ENCODE assay signal across 1 cellular context in the genomic region with DNA sequence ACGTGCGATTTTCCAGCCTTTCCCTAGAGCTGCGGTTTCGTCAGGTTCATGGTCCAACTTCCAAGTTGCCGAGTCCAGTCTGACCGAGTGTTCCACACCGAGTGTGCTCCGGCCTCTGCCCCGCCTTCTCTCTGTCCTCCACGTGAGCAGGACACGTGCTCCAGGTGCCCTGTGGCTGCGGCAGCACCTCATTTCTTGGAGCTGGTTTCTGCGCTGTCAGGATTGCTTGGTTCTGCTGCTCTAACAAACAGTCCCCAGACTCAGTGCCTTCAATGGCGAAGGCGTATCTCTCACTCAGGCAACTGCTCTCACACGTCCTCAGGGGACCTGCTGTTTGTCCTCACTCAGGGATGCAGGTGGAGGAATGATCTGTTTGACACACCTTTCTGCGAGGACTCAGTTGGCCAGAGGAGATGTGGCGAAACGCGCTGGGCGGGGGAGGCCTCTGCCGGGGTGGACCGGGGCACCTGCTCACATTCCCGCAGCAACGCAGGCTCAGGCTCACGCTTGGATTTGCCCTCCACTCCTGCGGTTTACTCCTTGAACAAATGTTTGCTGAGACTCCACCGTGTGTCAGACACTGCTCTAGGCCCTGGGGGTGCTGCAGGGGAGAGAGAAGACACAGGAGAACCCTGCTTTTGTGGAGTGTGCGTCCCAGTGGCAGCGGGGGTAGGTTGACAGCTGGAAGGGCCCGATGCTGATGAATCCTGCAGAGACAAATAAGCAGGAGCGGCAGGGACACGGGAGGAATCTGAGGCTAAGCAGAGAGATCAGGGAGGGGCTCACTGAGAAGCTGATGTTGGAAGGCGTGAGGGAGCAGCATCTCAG.
TF ChIP-seq lines count a peak whose summit lies in the region.

No MANE protein-coding gene starts in this region.

TF ChIP-seq in HepG2, 621 proteins besides CTCF, POLR2A, EP300 and RAD21 (continued from another document and continues in another):
- TF ChIP-seq, protein P1, sequence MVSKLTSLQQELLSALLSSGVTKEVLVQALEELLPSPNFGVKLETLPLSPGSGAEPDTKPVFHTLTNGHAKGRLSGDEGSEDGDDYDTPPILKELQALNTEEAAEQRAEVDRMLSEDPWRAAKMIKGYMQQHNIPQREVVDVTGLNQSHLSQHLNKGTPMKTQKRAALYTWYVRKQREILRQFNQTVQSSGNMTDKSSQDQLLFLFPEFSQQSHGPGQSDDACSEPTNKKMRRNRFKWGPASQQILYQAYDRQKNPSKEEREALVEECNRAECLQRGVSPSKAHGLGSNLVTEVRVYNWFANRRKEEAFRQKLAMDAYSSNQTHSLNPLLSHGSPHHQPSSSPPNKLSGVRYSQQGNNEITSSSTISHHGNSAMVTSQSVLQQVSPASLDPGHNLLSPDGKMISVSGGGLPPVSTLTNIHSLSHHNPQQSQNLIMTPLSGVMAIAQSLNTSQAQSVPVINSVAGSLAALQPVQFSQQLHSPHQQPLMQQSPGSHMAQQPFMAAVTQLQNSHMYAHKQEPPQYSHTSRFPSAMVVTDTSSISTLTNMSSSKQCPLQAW (CRISPR knock-in tag; IDR thresholded peaks at IDR 0.05), result peak; percentile 75; the same call in 1 of the 2 replicates
- TF ChIP-seq ZBTB38 (CRISPR knock-in tag; IDR thresholded peaks at IDR 0.05) (peak; percentile 13; the same call in 1 of the 2 replicates), RXRB (CRISPR knock-in tag; IDR thresholded peaks at IDR 0.05; ENCODE audit: borderline replicate concordance) (peak; percentile 68; the same call in 1 of the 2 replicates), RFXANK (CRISPR knock-in tag; IDR thresholded peaks at IDR 0.05) (no peak), SP5 (CRISPR knock-in tag; IDR thresholded peaks at IDR 0.05; ENCODE audit: borderline replicate concordance, low read depth) (peak; percentile 87), ZNF775 (CRISPR knock-in tag; IDR thresholded peaks at IDR 0.05; ENCODE audit: borderline replicate concordance) (peak; percentile 70; the same call in 1 of the 2 replicates), ZNF598 (CRISPR knock-in tag; IDR thresholded peaks at IDR 0.05; ENCODE audit: borderline replicate concordance) (peak; percentile 89; the same call in 1 of the 2 replicates), RORA (CRISPR knock-in tag; IDR thresholded peaks at IDR 0.05) (no peak), ZNF616 (CRISPR knock-in tag; IDR thresholded peaks at IDR 0.05; ENCODE audit: low read depth) (peak; percentile 53; the same call in 1 of the 2 replicates), FOXA3 (CRISPR knock-in tag; IDR thresholded peaks at IDR 0.05) (peak; percentile 46), ZNF543 (CRISPR knock-in tag; IDR thresholded peaks at IDR 0.05) (peak; percentile 76; the same call in 1 of the 2 replicates), ZSCAN29 (CRISPR knock-in tag; conservative IDR thresholded peaks at IDR 0.05) (0 out of 2 replicates have a peak, but pooled peaks have one; percentile 38), CENPT (CRISPR knock-in tag; IDR thresholded peaks at IDR 0.05; ENCODE audit: low read depth) (0 out of 2 replicates have a peak, but pooled peaks have one; percentile 73), REL (CRISPR knock-in tag; conservative IDR thresholded peaks at IDR 0.05) (peak; percentile 86; the same call in 1 of the 2 replicates), YY1 (IDR thresholded peaks at IDR 0.05; ENCODE audit: insufficient read depth, insufficient replicate concordance, low read depth, low read length) (peak; percentile 24), ZNF232 (CRISPR knock-in tag; IDR thresholded peaks at IDR 0.05; ENCODE audit: borderline replicate concordance) (peak; percentile 97), RXRA (CRISPR knock-in tag; IDR thresholded peaks at IDR 0.05) (0 out of 2 replicates have a peak, but pooled peaks have one; percentile 39), NCOR1 (IDR thresholded peaks at IDR 0.05; ENCODE audit: borderline replicate concordance, low read length) (peak; percentile 45; the same call in 1 of the 2 replicates), ZNF766 (CRISPR knock-in tag; IDR thresholded peaks at IDR 0.05; ENCODE audit: borderline replicate concordance) (peak; percentile 69; the same call in 1 of the 2 replicates), KLF11 (CRISPR knock-in tag; IDR thresholded peaks at IDR 0.05) (peak; percentile 74; the same call in 1 of the 2 replicates), FOSL2 (CRISPR knock-in tag; IDR thresholded peaks at IDR 0.05) (peak; percentile 23; the same call in 1 of the 2 replicates), NCOA2 (CRISPR knock-in tag; IDR thresholded peaks at IDR 0.05) (peak; percentile 51; the same call in 1 of the 2 replicates), ZNF747 (CRISPR knock-in tag; IDR thresholded peaks at IDR 0.05; ENCODE audit: borderline replicate concordance) (0 out of 2 replicates have a peak, but pooled peaks have one; percentile 63), ZNF558 (CRISPR knock-in tag; IDR thresholded peaks at IDR 0.05; ENCODE audit: borderline replicate concordance) (peak; percentile 88; the same call in 1 of the 2 replicates), FOXK2 (IDR thresholded peaks at IDR 0.05) (no peak), ZSCAN9 (CRISPR knock-in tag; IDR thresholded peaks at IDR 0.05; ENCODE audit: borderline replicate concordance) (peak; percentile 84), ZNF781 (CRISPR knock-in tag; IDR thresholded peaks at IDR 0.05; ENCODE audit: borderline replicate concordance, not compliant biosample characterization) (peak; percentile 70)
- TF ChIP-seq, protein P2, sequence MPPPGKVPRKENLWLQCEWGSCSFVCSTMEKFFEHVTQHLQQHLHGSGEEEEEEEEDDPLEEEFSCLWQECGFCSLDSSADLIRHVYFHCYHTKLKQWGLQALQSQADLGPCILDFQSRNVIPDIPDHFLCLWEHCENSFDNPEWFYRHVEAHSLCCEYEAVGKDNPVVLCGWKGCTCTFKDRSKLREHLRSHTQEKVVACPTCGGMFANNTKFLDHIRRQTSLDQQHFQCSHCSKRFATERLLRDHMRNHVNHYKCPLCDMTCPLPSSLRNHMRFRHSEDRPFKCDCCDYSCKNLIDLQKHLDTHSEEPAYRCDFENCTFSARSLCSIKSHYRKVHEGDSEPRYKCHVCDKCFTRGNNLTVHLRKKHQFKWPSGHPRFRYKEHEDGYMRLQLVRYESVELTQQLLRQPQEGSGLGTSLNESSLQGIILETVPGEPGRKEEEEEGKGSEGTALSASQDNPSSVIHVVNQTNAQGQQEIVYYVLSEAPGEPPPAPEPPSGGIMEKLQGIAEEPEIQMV (CRISPR knock-in tag; IDR thresholded peaks at IDR 0.05; ENCODE audit: low read depth), result peak; percentile 56; the same call in 1 of the 2 replicates
- TF ChIP-seq, protein P3, sequence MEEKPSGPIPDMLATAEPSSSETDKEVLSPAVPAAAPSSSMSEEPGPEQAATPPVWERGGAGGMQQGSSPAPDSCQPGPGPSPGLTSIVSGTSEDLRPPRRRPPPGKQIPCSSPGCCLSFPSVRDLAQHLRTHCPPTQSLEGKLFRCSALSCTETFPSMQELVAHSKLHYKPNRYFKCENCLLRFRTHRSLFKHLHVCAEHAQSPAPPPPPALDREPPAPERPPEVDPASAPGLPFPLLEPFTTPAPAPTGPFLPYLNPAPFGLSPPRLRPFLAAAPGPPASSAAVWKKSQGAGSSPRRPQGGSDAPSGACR (CRISPR knock-in tag; IDR thresholded peaks at IDR 0.05), result peak; percentile 80; the same call in 1 of the 2 replicates
- TF ChIP-seq, protein P4, sequence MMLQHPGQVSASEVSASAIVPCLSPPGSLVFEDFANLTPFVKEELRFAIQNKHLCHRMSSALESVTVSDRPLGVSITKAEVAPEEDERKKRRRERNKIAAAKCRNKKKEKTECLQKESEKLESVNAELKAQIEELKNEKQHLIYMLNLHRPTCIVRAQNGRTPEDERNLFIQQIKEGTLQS (CRISPR knock-in tag; IDR thresholded peaks at IDR 0.05), result 0 out of 2 replicates have a peak, but pooled peaks have one; percentile 8
- TF ChIP-seq, protein P5, sequence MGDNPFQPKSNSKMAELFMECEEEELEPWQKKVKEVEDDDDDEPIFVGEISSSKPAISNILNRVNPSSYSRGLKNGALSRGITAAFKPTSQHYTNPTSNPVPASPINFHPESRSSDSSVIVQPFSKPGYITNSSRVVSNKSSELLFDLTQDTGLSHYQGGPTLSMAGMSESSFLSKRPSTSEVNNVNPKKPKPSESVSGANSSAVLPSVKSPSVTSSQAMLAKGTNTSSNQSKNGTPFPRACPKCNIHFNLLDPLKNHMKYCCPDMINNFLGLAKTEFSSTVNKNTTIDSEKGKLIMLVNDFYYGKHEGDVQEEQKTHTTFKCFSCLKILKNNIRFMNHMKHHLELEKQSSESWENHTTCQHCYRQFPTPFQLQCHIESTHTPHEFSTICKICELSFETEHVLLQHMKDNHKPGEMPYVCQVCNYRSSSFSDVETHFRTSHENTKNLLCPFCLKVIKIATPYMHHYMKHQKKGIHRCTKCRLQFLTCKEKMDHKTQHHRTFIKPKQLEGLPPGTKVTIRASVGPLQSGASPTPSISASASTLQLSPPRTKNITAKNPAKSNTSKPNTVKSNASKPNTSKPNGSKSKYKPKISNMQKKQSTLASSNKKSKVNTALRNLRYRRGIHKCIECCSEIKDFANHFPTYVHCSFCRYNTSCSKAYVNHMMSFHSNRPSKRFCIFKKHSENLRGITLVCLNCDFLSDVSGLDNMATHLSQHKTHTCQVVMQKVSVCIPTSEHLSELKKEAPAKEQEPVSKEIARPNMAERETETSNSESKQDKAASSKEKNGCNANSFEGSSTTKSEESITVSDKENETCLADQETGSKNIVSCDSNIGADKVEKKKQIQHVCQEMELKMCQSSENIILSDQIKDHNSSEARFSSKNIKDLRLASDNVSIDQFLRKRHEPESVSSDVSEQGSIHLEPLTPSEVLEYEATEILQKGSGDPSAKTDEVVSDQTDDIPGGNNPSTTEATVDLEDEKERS (CRISPR knock-in tag; IDR thresholded peaks at IDR 0.05), result peak; percentile 97; the same call in 1 of the 2 replicates
- TF ChIP-seq, protein P6, sequence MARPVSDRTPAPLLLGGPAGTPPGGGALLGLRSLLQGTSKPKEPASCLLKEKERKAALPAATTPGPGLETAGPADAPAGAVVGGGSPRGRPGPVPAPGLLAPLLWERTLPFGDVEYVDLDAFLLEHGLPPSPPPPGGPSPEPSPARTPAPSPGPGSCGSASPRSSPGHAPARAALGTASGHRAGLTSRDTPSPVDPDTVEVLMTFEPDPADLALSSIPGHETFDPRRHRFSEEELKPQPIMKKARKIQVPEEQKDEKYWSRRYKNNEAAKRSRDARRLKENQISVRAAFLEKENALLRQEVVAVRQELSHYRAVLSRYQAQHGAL (CRISPR knock-in tag; IDR thresholded peaks at IDR 0.05; ENCODE audit: not compliant biosample characterization), result no peak
- TF ChIP-seq, protein P7, sequence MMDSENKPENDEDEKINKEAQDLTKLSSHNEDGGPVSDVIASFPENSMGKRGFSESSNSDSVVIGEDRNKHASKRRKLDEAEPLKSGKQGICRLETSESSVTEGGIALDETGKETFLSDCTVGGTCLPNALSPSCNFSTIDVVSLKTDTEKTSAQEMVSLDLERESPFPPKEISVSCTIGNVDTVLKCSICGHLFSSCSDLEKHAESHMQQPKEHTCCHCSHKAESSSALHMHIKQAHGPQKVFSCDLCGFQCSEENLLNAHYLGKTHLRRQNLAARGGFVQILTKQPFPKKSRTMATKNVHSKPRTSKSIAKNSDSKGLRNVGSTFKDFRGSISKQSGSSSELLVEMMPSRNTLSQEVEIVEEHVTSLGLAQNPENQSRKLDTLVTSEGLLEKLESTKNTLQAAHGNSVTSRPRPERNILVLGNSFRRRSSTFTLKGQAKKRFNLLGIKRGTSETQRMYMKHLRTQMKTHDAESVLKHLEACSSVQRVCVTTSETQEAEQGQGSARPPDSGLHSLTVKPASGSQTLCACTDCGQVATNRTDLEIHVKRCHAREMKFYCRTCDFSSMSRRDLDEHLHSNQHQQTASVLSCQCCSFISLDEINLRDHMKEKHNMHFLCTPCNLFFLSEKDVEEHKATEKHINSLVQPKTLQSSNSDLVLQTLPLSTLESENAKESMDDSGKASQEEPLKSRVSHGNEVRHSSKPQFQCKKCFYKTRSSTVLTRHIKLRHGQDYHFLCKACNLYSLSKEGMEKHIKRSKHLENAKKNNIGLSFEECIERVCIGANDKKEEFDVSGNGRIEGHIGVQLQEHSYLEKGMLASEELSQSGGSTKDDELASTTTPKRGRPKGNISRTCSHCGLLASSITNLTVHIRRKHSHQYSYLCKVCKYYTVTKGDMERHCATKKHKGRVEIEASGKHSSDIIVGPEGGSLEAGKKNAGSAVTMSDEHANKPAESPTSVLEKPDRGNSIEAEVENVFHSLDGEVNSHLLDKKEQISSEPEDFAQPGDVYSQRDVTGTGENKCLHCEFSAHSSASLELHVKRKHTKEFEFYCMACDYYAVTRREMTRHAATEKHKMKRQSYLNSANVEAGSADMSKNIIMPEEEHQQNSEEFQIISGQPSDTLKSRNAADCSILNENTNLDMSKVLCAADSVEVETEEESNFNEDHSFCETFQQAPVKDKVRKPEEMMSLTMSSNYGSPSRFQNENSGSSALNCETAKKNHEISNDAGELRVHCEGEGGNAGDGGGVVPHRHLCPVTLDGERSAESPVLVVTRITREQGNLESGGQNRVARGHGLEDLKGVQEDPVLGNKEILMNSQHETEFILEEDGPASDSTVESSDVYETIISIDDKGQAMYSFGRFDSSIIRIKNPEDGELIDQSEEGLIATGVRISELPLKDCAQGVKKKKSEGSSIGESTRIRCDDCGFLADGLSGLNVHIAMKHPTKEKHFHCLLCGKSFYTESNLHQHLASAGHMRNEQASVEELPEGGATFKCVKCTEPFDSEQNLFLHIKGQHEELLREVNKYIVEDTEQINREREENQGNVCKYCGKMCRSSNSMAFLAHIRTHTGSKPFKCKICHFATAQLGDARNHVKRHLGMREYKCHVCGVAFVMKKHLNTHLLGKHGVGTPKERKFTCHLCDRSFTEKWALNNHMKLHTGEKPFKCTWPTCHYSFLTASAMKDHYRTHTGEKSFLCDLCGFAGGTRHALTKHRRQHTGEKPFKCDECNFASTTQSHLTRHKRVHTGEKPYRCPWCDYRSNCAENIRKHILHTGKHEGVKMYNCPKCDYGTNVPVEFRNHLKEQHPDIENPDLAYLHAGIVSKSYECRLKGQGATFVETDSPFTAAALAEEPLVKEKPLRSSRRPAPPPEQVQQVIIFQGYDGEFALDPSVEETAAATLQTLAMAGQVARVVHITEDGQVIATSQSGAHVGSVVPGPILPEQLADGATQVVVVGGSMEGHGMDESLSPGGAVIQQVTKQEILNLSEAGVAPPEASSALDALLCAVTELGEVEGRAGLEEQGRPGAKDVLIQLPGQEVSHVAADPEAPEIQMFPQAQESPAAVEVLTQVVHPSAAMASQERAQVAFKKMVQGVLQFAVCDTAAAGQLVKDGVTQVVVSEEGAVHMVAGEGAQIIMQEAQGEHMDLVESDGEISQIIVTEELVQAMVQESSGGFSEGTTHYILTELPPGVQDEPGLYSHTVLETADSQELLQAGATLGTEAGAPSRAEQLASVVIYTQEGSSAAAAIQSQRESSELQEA (CRISPR knock-in tag; IDR thresholded peaks at IDR 0.05; ENCODE audit: not compliant biosample characterization), result peak; percentile 90
- TF ChIP-seq, protein P8, sequence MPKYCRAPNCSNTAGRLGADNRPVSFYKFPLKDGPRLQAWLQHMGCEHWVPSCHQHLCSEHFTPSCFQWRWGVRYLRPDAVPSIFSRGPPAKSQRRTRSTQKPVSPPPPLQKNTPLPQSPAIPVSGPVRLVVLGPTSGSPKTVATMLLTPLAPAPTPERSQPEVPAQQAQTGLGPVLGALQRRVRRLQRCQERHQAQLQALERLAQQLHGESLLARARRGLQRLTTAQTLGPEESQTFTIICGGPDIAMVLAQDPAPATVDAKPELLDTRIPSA (CRISPR knock-in tag; IDR thresholded peaks at IDR 0.05; ENCODE audit: borderline replicate concordance), result 0 out of 2 replicates have a peak, but pooled peaks have one; percentile 50
- TF ChIP-seq, protein P9, sequence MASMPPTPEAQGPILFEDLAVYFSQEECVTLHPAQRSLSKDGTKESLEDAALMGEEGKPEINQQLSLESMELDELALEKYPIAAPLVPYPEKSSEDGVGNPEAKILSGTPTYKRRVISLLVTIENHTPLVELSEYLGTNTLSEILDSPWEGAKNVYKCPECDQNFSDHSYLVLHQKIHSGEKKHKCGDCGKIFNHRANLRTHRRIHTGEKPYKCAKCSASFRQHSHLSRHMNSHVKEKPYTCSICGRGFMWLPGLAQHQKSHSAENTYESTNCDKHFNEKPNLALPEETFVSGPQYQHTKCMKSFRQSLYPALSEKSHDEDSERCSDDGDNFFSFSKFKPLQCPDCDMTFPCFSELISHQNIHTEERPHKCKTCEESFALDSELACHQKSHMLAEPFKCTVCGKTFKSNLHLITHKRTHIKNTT (CRISPR knock-in tag; IDR thresholded peaks at IDR 0.05), result no peak
